17 cellular contexts compared by ENCODE assay signal in the genomic region with DNA sequence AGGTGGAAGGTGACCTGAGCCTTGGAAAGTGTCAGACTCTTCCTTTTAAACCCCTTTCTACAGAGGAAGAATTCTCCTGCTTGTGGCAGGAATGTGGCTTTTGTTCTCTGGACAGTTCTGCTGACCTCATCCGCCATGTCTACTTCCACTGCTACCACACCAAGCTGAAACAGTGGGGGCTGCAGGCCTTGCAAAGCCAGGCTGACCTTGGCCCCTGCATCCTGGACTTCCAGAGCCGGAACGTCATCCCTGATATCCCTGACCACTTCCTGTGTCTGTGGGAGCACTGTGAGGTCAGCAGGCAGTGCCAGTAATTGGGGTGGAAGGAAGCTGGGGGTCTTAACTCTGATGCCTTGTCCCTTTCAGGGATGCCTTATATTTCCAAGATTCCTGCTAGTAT. TPM values are rescaled to one million over a fixed set of nuclear protein-coding genes. Genes with fewer than 3 reads are reported as not detected.
"Had no signal": no experiment of that assay in that cellular context is flagged by ENCODE, and none has a peak within 500 bp of the region (broad histone marks: within the 10 kb centered on the region; RNA-seq: fewer than 3 reads in every experiment).

No MANE protein-coding gene starts in this region.

- H3K4me3 ChIP-seq: esophagus muscularis mucosa, heart left ventricle, thoracic aorta had no signal

- ATAC-seq: activated CD4-positive, alpha-beta T cell treated with anti-CD3 and anti-CD28 coated beads for 36 hours; activated CD8-positive, alpha-beta T cell treated with anti-CD3 and anti-CD28 coated beads for 36 hours; heart left ventricle; stimulated activated naive CD8-positive, alpha-beta T cell treated with anti-CD3 and anti-CD28 coated beads, Interleukin-15, amount 100 ng/mL, for 72 hours had no signal

- H3K4me3 Mint-ChIP-seq: activated CD4-positive, alpha-beta T cell treated with anti-CD3 and anti-CD28 coated beads for 36 hours; activated CD8-positive, alpha-beta T cell treated with anti-CD3 and anti-CD28 coated beads for 36 hours; activated naive CD4-positive, alpha-beta T cell treated with anti-CD3 and anti-CD28 coated beads for 36 hours; activated T-helper 1 cell treated with anti-CD3 and anti-CD28 coated beads, Interleukin-12 subunit alpha, Interleukin-12 subunit beta, Interleukin-2, Interleukin-4 antibody, amounts not matched to agents 30 ng/mL and 10 ng/mL and 1 ng/mL, durations not matched to agents 14 hours and 24 hours and 36 hours; dendritic cell treated with granulocyte-macrophage colony-stimulating factor and Interleukin-4, amounts not matched to agents 40 ng/mL and 50 ng/mL, for 4 days; stimulated activated naive CD8-positive, alpha-beta T cell treated with anti-CD3 and anti-CD28 coated beads, Interleukin-15, amount 100 ng/mL, for 72 hours had no signal

- H3K27ac Mint-ChIP-seq: activated CD4-positive, alpha-beta T cell treated with anti-CD3 and anti-CD28 coated beads for 36 hours; activated CD8-positive, alpha-beta T cell treated with anti-CD3 and anti-CD28 coated beads for 36 hours; activated naive CD4-positive, alpha-beta T cell treated with anti-CD3 and anti-CD28 coated beads for 36 hours; activated T-helper 1 cell treated with anti-CD3 and anti-CD28 coated beads, Interleukin-12 subunit alpha, Interleukin-12 subunit beta, Interleukin-2, Interleukin-4 antibody, amounts not matched to agents 30 ng/mL and 10 ng/mL and 1 ng/mL, durations not matched to agents 14 hours and 24 hours and 36 hours; dendritic cell treated with granulocyte-macrophage colony-stimulating factor and Interleukin-4, amounts not matched to agents 40 ng/mL and 50 ng/mL, for 4 days had no signal

- DNase-seq: activated CD4-positive, alpha-beta T cell treated with anti-CD3 and anti-CD28 coated beads for 36 hours; activated CD8-positive, alpha-beta memory T cell treated with anti-CD3 and anti-CD28 coated beads, Interleukin-2, amount 50 U/mL, for 48 hours; activated CD8-positive, alpha-beta T cell treated with anti-CD3 and anti-CD28 coated beads for 36 hours; activated naive CD4-positive, alpha-beta T cell treated with anti-CD3 and anti-CD28 coated beads for 36 hours; amniotic stem cell; brain microvascular endothelial cell; foreskin melanocyte; heart left ventricle; mesendoderm; stimulated activated CD4-positive, alpha-beta T cell treated with anti-CD3 and anti-CD28 coated beads, Interleukin-15, amount 100 ng/mL, for 24 hours; stimulated activated CD4-positive, alpha-beta T cell treated with anti-CD3 and anti-CD28 coated beads, Interleukin-4, amount 100 ng/mL, for 24 hours; stimulated activated naive CD8-positive, alpha-beta T cell treated with anti-CD3 and anti-CD28 coated beads, Interleukin-15, amount 100 ng/mL, for 72 hours; WERI-Rb-1 had no signal

- H3K9me3 Mint-ChIP-seq: activated CD8-positive, alpha-beta T cell treated with anti-CD3 and anti-CD28 coated beads for 36 hours; activated naive CD4-positive, alpha-beta T cell treated with anti-CD3 and anti-CD28 coated beads for 36 hours; activated T-helper 1 cell treated with anti-CD3 and anti-CD28 coated beads, Interleukin-12 subunit alpha, Interleukin-12 subunit beta, Interleukin-2, Interleukin-4 antibody, amounts not matched to agents 30 ng/mL and 10 ng/mL and 1 ng/mL, durations not matched to agents 14 hours and 24 hours and 36 hours; dendritic cell treated with granulocyte-macrophage colony-stimulating factor and Interleukin-4, amounts not matched to agents 40 ng/mL and 50 ng/mL, for 4 days; stimulated activated naive CD8-positive, alpha-beta T cell treated with anti-CD3 and anti-CD28 coated beads, Interleukin-15, amount 100 ng/mL, for 72 hours had no signal

- H3K27me3 Mint-ChIP-seq: activated CD4-positive, alpha-beta T cell treated with anti-CD3 and anti-CD28 coated beads for 36 hours; activated CD8-positive, alpha-beta T cell treated with anti-CD3 and anti-CD28 coated beads for 36 hours; dendritic cell treated with granulocyte-macrophage colony-stimulating factor and Interleukin-4, amounts not matched to agents 40 ng/mL and 50 ng/mL, for 4 days; stimulated activated naive CD8-positive, alpha-beta T cell treated with anti-CD3 and anti-CD28 coated beads, Interleukin-15, amount 100 ng/mL, for 72 hours had no signal

RNA-seq across cellular contexts. Expression of a gene that starts 18.2 kb away (rescaled TPM):
- total RNA-seq: activated CD4-positive, alpha-beta T cell treated with anti-CD3 and anti-CD28 coated beads for 36 hours; activated CD8-positive, alpha-beta T cell treated with anti-CD3 and anti-CD28 coated beads for 36 hours; activated T-helper 1 cell treated with anti-CD3 and anti-CD28 coated beads, Interleukin-12 subunit alpha, Interleukin-12 subunit beta, Interleukin-2, Interleukin-4 antibody, amounts not matched to agents 30 ng/mL and 10 ng/mL and 1 ng/mL, durations not matched to agents 14 hours and 24 hours and 36 hours had no signal
